Comparison of ENCODE assay signal across 17 cellular contexts in the genomic region with DNA sequence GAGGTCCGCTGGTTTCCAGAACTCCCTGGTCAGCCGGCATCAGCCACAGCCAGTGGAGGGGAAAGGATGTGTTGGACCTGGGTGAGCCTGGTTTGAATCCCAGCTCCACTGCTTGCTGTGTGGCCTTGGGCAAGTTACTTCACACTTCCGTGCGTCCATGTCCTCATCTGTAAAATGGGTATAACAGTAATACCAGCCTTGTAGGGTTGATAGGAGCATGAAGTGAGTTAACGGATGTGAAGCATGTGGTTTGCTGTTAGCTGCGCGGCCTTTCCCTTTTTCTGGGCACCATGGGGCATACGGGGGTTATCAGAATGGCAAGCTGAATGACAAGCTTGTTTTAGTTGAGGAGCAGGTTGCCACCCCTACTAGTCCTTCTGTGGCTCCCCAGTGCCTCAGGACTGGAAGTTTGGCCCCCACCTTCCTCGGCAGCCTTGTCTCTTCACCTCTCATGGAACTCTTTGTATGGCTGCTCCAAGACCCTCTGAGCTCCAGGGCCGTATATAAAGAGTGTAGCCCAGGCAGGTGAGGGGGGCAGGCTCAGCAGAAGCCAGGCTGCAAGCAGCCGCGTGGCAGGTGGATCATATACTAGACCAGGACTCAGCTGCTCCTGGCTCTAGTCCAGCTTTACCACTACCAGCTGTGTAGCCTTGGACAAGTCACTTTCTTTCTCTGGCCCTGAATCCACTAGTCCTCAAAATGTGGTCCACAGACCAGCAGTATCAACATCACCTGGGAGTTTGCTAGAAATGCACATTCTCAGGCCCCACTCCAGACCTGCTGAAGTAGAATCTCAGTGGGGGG.
DNase-seq lines count a peak whose midpoint lies in the region; ATAC-seq and TF ChIP-seq lines count a peak whose summit lies in the region.
"Had no signal": no experiment of that assay in that cellular context is flagged by ENCODE, and none has a peak within 500 bp of the region (broad histone marks: within the 10 kb centered on the region; RNA-seq: fewer than 3 reads in every experiment).

No MANE protein-coding gene starts in this region.

- no peak for ATAC-seq in Right ventricle myocardium inferior
- no peak for ATAC-seq in GM19463 (IDR thresholded peaks at IDR 0.05; ENCODE audit: unreplicated experiment)
- ATAC-seq: HCT116 had no signal

- no peak overlapping the region for H3K27ac ChIP-seq in left ventricle myocardium inferior (replicated peaks)
- peak overlapping the region; percentile 14; the same call in 1 of the 2 replicates for H3K27ac ChIP-seq in WERI-Rb-1
- no peak overlapping the region for H3K27ac ChIP-seq in mesenchymal stem cell (ENCODE audit: low read length, poor library complexity, severe bottlenecking)
- H3K27ac ChIP-seq in PC-9 = no peak overlapping the region
- H3K27ac ChIP-seq: BLaER1, SK-N-MC had no signal

- H3K36me3 ChIP-seq in left ventricle myocardium inferior (no peaks in the 10 kb centered on the region), WERI-Rb-1 (no peaks in the 10 kb centered on the region), mesenchymal stem cell (ENCODE audit: control insufficient read depth in 1 of 2, insufficient read depth in 2 of 2, low read depth in 1 of 2, low read length in 2 of 2) (peaks cover 0 to 38% of the 10 kb centered on the region in 2 experiments), PC-9 (ENCODE audit: low read depth) (no peaks in the 10 kb centered on the region)
- H3K36me3 ChIP-seq: BLaER1 had no signal

- no peak overlapping the region for H2BK5ac ChIP-seq in mesenchymal stem cell (ENCODE audit: low read depth, low read length, poor library complexity, severe bottlenecking)

- H4K8ac ChIP-seq in mesenchymal stem cell (ENCODE audit: low read length) = no peak overlapping the region

- no peak overlapping the region for H2BK120ac ChIP-seq in mesenchymal stem cell (ENCODE audit: low read depth, low read length)

- H2AFZ ChIP-seq in mesenchymal stem cell (ENCODE audit: low read depth, low read length) = no peak overlapping the region
- no peak overlapping the region for H2AFZ ChIP-seq in PC-9
- H2AFZ ChIP-seq: GM23338 had no signal

- H3K4me3 ChIP-seq in left ventricle myocardium inferior (no peak overlapping the region), WERI-Rb-1 (ENCODE audit: low read depth, low read length) (no peak overlapping the region), mesenchymal stem cell (ENCODE audit: insufficient read depth in 1 of 2, low read depth in 1 of 2, low read length in 2 of 2) (no peak overlapping the region), PC-9 (no peak overlapping the region)
- H3K4me3 ChIP-seq: BLaER1, GM23338, SK-N-MC had no signal

- intact Hi-C loops in Right ventricle myocardium inferior (cut with DNase I) (no loop called here), left ventricle myocardium inferior (cut with micrococcal nuclease) (no loop called here), PC-9 (cut with micrococcal nuclease; ENCODE audit: unreplicated experiment) (no loop called here)

- no peaks in the 10 kb centered on the region for H3F3A ChIP-seq in PC-9 (ENCODE audit: insufficient read depth, low read depth)

- TF ChIP-seq CTCF in left ventricle myocardium inferior (IDR thresholded peaks at IDR 0.05; ENCODE audit: borderline replicate concordance) (no peak), WERI-Rb-1 (IDR thresholded peaks at IDR 0.05; ENCODE audit: low read depth, low read length) (no peak), PC-9 (conservative IDR thresholded peaks at IDR 0.05) (no peak)

- H2AK5ac ChIP-seq in mesenchymal stem cell (ENCODE audit: low read length, severe bottlenecking) = peak overlapping the region; percentile 11

- H3K9me3 ChIP-seq in left ventricle myocardium inferior (replicated peaks) = no peaks in the 10 kb centered on the region
- no peaks in the 10 kb centered on the region for H3K9me3 ChIP-seq in WERI-Rb-1 (ENCODE audit: severe bottlenecking)
- peaks cover 5% of the 10 kb centered on the region for H3K9me3 ChIP-seq in mesenchymal stem cell (ENCODE audit: control insufficient read depth, low read length)
- H3K9me3 ChIP-seq in PC-9 (ENCODE audit: insufficient read depth, low read depth) = no peaks in the 10 kb centered on the region
- H3K9me3 ChIP-seq: BLaER1 had no signal

- CTCF ChIA-PET in PC-9 (lab: Charles Lee) = no interaction called here

- no peak overlapping the region for H4K91ac ChIP-seq in mesenchymal stem cell (ENCODE audit: low read length)

- no peaks in the 10 kb centered on the region for H3K79me2 ChIP-seq in PC-9 (ENCODE audit: low read depth)

- DNase-seq in Right ventricle myocardium inferior (ENCODE audit: missing footprints) (peak; percentile 23), left ventricle myocardium inferior (no peak), WERI-Rb-1 (no peak), mesenchymal stem cell (no peak), PC-9 (no peak)
- DNase-seq in activated naive CD4-positive, alpha-beta T cell treated with anti-CD3 and anti-CD28 coated beads, Interleukin-2, amount 50 U/mL, for 16 hours = no peak
- DNase-seq: CD4-positive, alpha-beta memory T cell; KBM-7; NCI-H1105; NCI-H1694 treated with DMSO at 0.1 percent for 48 hours; NCI-H2227 treated with DMSO at 0.1 percent for 48 hours; NCI-H510A treated with DMSO at 0.1 percent for 48 hours had no signal

- POLR2A ChIA-PET in PC-9 (lab: Charles Lee; ENCODE audit: unreplicated experiment) = no interaction called here

- H2BK15ac ChIP-seq in mesenchymal stem cell (ENCODE audit: low read depth, poor library complexity, severe bottlenecking) = no peak overlapping the region

- no peak overlapping the region for H3K4ac ChIP-seq in mesenchymal stem cell (ENCODE audit: low read depth in 1 of 2, low read length in 2 of 2)

- H3K9ac ChIP-seq in mesenchymal stem cell (ENCODE audit: low read length) = no peak overlapping the region
- H3K9ac ChIP-seq: BLaER1 had no signal

- H3K27me3 ChIP-seq in left ventricle myocardium inferior (ENCODE audit: low read depth) = peaks cover 64% of the 10 kb centered on the region
- H3K27me3 ChIP-seq in WERI-Rb-1 (ENCODE audit: insufficient read depth, low read depth, severe bottlenecking) = no peaks in the 10 kb centered on the region
- H3K27me3 ChIP-seq in mesenchymal stem cell (ENCODE audit: control insufficient read depth in 1 of 2, insufficient read depth in 1 of 2, low read length in 2 of 2) = peaks cover 0 to 32% of the 10 kb centered on the region in 2 experiments
- no peaks in the 10 kb centered on the region for H3K27me3 ChIP-seq in PC-9 (ENCODE audit: insufficient read depth, low read depth)
- H3K27me3 ChIP-seq: BLaER1 had no signal

- no peak overlapping the region for H3K14ac ChIP-seq in mesenchymal stem cell (ENCODE audit: low read length in 2 of 2)

- no peaks in the 10 kb centered on the region for H4K20me1 ChIP-seq in PC-9 (ENCODE audit: insufficient read depth)
- H4K20me1 ChIP-seq: BLaER1 had no signal

- H3K23ac ChIP-seq in mesenchymal stem cell (ENCODE audit: low read length in 2 of 2) = no peak overlapping the region

- H2BK12ac ChIP-seq in mesenchymal stem cell (ENCODE audit: low read length in 2 of 2) = no peak overlapping the region

- H3K18ac ChIP-seq in mesenchymal stem cell (ENCODE audit: low read depth in 1 of 2, low read length in 2 of 2) = no peak overlapping the region

- 94% methylated on average over 12 of the region's 12 CpGs for WGBS in mesenchymal stem cell

- peaks cover 8% of the 10 kb centered on the region for H3K79me1 ChIP-seq in mesenchymal stem cell (replicated peaks; ENCODE audit: low read length, poor library complexity, severe bottlenecking)

- H3K4me2 ChIP-seq in mesenchymal stem cell (ENCODE audit: low read length, poor library complexity, severe bottlenecking) = no peak overlapping the region
- no peak overlapping the region for H3K4me2 ChIP-seq in PC-9
- H3K4me2 ChIP-seq: BLaER1, GM23338 had no signal

- H3K4me1 ChIP-seq in left ventricle myocardium inferior (no peaks in the 10 kb centered on the region), mesenchymal stem cell (ENCODE audit: control insufficient read depth, insufficient read depth, low read depth, low read length) (peaks cover 58% of the 10 kb centered on the region), PC-9 (replicated peaks; ENCODE audit: insufficient read depth) (no peaks in the 10 kb centered on the region)

- no TSS peak for BruUV-seq in PC-9 (replicated peaks; lab: Mats Ljungman, UMichigan)

- no peaks in the 10 kb centered on the region for H3K9me2 ChIP-seq in PC-9 (ENCODE audit: insufficient read depth)
